Comparison of ENCODE assay signal across 1 cellular context in genomic region chr19:35220315-35220921, GRCh38.
A peak's percentile ranks its signal among the peaks of the same experiment; 100 is the strongest.
TF ChIP-seq lines count a peak whose summit lies in the region.

No MANE protein-coding gene starts in this region.

TF ChIP-seq in WTC11, 78 proteins besides CTCF, POLR2A, EP300 and RAD21 (continued from another document):
- TF ChIP-seq USF2 (CRISPR knock-in tag; IDR thresholded peaks at IDR 0.05) (peak; percentile 71), ESRRA (CRISPR knock-in tag; IDR thresholded peaks at IDR 0.05; ENCODE audit: borderline replicate concordance) (no peak)
- TF ChIP-seq, protein P1, sequence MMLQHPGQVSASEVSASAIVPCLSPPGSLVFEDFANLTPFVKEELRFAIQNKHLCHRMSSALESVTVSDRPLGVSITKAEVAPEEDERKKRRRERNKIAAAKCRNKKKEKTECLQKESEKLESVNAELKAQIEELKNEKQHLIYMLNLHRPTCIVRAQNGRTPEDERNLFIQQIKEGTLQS (CRISPR knock-in tag; conservative IDR thresholded peaks at IDR 0.05): no peak
- TF ChIP-seq, protein P2, sequence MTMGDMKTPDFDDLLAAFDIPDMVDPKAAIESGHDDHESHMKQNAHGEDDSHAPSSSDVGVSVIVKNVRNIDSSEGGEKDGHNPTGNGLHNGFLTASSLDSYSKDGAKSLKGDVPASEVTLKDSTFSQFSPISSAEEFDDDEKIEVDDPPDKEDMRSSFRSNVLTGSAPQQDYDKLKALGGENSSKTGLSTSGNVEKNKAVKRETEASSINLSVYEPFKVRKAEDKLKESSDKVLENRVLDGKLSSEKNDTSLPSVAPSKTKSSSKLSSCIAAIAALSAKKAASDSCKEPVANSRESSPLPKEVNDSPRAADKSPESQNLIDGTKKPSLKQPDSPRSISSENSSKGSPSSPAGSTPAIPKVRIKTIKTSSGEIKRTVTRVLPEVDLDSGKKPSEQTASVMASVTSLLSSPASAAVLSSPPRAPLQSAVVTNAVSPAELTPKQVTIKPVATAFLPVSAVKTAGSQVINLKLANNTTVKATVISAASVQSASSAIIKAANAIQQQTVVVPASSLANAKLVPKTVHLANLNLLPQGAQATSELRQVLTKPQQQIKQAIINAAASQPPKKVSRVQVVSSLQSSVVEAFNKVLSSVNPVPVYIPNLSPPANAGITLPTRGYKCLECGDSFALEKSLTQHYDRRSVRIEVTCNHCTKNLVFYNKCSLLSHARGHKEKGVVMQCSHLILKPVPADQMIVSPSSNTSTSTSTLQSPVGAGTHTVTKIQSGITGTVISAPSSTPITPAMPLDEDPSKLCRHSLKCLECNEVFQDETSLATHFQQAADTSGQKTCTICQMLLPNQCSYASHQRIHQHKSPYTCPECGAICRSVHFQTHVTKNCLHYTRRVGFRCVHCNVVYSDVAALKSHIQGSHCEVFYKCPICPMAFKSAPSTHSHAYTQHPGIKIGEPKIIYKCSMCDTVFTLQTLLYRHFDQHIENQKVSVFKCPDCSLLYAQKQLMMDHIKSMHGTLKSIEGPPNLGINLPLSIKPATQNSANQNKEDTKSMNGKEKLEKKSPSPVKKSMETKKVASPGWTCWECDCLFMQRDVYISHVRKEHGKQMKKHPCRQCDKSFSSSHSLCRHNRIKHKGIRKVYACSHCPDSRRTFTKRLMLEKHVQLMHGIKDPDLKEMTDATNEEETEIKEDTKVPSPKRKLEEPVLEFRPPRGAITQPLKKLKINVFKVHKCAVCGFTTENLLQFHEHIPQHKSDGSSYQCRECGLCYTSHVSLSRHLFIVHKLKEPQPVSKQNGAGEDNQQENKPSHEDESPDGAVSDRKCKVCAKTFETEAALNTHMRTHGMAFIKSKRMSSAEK (CRISPR knock-in tag; IDR thresholded peaks at IDR 0.05; ENCODE audit: borderline replicate concordance): no peak
